25 cellular contexts compared by ENCODE assay signal in the genomic region with DNA sequence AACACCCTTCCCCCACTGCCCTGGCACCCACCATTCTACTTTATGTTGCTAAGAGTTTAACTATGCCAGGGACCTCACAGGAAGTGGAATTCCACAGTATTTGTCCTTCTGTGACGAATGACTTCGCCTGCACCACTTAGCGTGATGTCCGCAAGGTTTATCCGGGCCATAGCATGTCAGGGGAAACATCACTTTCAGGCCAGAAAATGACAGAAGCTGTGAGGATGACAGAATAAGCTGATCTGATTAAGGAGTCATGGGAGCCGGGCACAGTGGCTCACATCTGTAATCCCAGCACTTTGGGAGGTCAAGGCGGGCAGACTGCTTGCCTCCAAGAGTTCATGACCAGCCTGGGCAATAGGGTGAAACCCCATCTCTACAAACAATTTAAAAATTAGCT.
"Had no signal": no experiment of that assay in that cellular context is flagged by ENCODE, and none has a peak within 500 bp of the region (broad histone marks: within the 10 kb centered on the region; RNA-seq: fewer than 3 reads in every experiment).

No MANE protein-coding gene starts in this region.

- DNase-seq: activated CD4-positive, alpha-beta T cell treated with anti-CD3 and anti-CD28 coated beads for 36 hours; activated CD4-positive, alpha-beta T cell treated with anti-CD3 and anti-CD28 coated beads, Interleukin-2, amount 50 U/mL, for 4 hours; activated CD8-positive, alpha-beta memory T cell treated with anti-CD3 and anti-CD28 coated beads, Interleukin-2, amount 50 U/mL, for 48 hours; activated CD8-positive, alpha-beta T cell treated with anti-CD3 and anti-CD28 coated beads, Interleukin-2, amount 10 ng/mL, durations not matched to agents 7 days and 5 days; activated gamma-delta T cell; activated naive CD4-positive, alpha-beta T cell treated with anti-CD3 and anti-CD28 coated beads for 36 hours; activated T-cell treated with anti-CD3 and anti-CD28 coated beads, Interleukin-2, amount 50 U/mL, for 1 hour; amygdala; Kasumi-1; KBM-7; NCI-H1048; NCI-H146; NCI-H187 treated with DMSO at 0.1 percent for 48 hours; NCI-H2171; NCI-H226; NCI-H526; NCI-H774; PC-3; SHP77 treated with DMSO at 0.1 percent for 48 hours; T-helper 2 cell; T1000 had no signal

- H3K36me3 Mint-ChIP-seq: activated naive CD8-positive, alpha-beta T cell had no signal

- H3K27me3 Mint-ChIP-seq: brain had no signal

- H3K4me3 Mint-ChIP-seq: activated CD4-positive, alpha-beta T cell treated with anti-CD3 and anti-CD28 coated beads for 36 hours; activated CD8-positive, alpha-beta T cell treated with anti-CD3 and anti-CD28 coated beads, Interleukin-2, amount 10 ng/mL, durations not matched to agents 7 days and 5 days; activated naive CD4-positive, alpha-beta T cell treated with anti-CD3 and anti-CD28 coated beads for 36 hours; activated naive CD8-positive, alpha-beta T cell; activated T-helper 1 cell treated with anti-CD3 and anti-CD28 coated beads, Interleukin-12 subunit alpha, Interleukin-12 subunit beta, Interleukin-2, Interleukin-4 antibody, amounts not matched to agents 30 ng/mL and 10 ng/mL and 1 ng/mL, durations not matched to agents 14 hours and 24 hours and 36 hours; brain; central memory CD8-positive, alpha-beta T cell had no signal

- ATAC-seq: activated CD4-positive, alpha-beta T cell treated with anti-CD3 and anti-CD28 coated beads for 36 hours; activated CD8-positive, alpha-beta T cell treated with anti-CD3 and anti-CD28 coated beads, Interleukin-2, amount 10 ng/mL, durations not matched to agents 7 days and 5 days; PC-3 had no signal

- H3K9me3 Mint-ChIP-seq: activated naive CD4-positive, alpha-beta T cell treated with anti-CD3 and anti-CD28 coated beads for 36 hours; activated T-helper 1 cell treated with anti-CD3 and anti-CD28 coated beads, Interleukin-12 subunit alpha, Interleukin-12 subunit beta, Interleukin-2, Interleukin-4 antibody, amounts not matched to agents 30 ng/mL and 10 ng/mL and 1 ng/mL, durations not matched to agents 14 hours and 24 hours and 36 hours; central memory CD8-positive, alpha-beta T cell had no signal

- H3K4me1 Mint-ChIP-seq: activated CD4-positive, alpha-beta T cell treated with anti-CD3 and anti-CD28 coated beads for 36 hours had no signal

- H3K27ac Mint-ChIP-seq: activated CD4-positive, alpha-beta T cell treated with anti-CD3 and anti-CD28 coated beads for 36 hours; activated CD8-positive, alpha-beta T cell treated with anti-CD3 and anti-CD28 coated beads, Interleukin-2, amount 10 ng/mL, durations not matched to agents 7 days and 5 days; activated naive CD4-positive, alpha-beta T cell treated with anti-CD3 and anti-CD28 coated beads for 36 hours; activated naive CD8-positive, alpha-beta T cell; activated T-helper 1 cell treated with anti-CD3 and anti-CD28 coated beads, Interleukin-12 subunit alpha, Interleukin-12 subunit beta, Interleukin-2, Interleukin-4 antibody, amounts not matched to agents 30 ng/mL and 10 ng/mL and 1 ng/mL, durations not matched to agents 14 hours and 24 hours and 36 hours had no signal
